In the genomic region with DNA sequence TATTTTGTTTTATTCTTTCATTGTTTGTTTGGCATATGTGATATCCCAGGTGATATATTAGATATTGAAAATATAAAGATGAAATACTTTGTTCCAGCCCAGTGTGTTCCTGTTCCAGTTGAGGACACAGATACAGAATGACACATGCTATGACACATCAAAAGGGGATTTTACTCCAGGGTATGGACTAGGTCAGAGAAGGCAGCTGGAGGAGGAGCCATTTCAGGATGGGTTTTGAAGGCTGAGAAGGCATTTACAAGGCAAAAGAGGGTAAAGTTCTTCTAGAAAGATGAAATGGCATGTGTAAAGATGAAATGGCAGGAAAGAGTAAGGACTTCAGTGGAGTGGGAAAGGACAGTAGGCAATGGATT, we compare ENCODE assay signal across 1 cellular context.
TF ChIP-seq lines count a peak whose summit lies in the region.

No MANE protein-coding gene starts in this region.

TF ChIP-seq in GM12878, 131 proteins besides CTCF, POLR2A, EP300 and RAD21 (continued from another document):
- TF ChIP-seq, protein P1, sequence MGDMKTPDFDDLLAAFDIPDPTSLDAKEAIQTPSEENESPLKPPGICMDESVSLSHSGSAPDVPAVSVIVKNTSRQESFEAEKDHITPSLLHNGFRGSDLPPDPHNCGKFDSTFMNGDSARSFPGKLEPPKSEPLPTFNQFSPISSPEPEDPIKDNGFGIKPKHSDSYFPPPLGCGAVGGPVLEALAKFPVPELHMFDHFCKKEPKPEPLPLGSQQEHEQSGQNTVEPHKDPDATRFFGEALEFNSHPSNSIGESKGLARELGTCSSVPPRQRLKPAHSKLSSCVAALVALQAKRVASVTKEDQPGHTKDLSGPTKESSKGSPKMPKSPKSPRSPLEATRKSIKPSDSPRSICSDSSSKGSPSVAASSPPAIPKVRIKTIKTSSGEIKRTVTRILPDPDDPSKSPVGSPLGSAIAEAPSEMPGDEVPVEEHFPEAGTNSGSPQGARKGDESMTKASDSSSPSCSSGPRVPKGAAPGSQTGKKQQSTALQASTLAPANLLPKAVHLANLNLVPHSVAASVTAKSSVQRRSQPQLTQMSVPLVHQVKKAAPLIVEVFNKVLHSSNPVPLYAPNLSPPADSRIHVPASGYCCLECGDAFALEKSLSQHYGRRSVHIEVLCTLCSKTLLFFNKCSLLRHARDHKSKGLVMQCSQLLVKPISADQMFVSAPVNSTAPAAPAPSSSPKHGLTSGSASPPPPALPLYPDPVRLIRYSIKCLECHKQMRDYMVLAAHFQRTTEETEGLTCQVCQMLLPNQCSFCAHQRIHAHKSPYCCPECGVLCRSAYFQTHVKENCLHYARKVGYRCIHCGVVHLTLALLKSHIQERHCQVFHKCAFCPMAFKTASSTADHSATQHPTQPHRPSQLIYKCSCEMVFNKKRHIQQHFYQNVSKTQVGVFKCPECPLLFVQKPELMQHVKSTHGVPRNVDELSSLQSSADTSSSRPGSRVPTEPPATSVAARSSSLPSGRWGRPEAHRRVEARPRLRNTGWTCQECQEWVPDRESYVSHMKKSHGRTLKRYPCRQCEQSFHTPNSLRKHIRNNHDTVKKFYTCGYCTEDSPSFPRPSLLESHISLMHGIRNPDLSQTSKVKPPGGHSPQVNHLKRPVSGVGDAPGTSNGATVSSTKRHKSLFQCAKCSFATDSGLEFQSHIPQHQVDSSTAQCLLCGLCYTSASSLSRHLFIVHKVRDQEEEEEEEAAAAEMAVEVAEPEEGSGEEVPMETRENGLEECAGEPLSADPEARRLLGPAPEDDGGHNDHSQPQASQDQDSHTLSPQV (IDR thresholded peaks at IDR 0.05), result no peak
- TF ChIP-seq YBX1 (IDR thresholded peaks at IDR 0.05) (no peak), PML (IDR thresholded peaks at IDR 0.05; ENCODE audit: low read length) (no peak), SRF (IDR thresholded peaks at IDR 0.05; ENCODE audit: low read depth in 2 of 2, low read length in 2 of 2) (no peak), KDM1A (IDR thresholded peaks at IDR 0.05; ENCODE audit: borderline replicate concordance) (no peak), POLR2AphosphoS2 (IDR thresholded peaks at IDR 0.05; ENCODE audit: low read depth, low read length) (no peak), POLR2AphosphoS5 (IDR thresholded peaks at IDR 0.05; ENCODE audit: low read length) (no peak), PAX8 (IDR thresholded peaks at IDR 0.05) (no peak), SMAD5 (IDR thresholded peaks at IDR 0.05; ENCODE audit: low read depth) (no peak), RCOR1 (conservative IDR thresholded peaks at IDR 0.05; ENCODE audit: low read depth, low read length) (no peak), CBX3 (IDR thresholded peaks at IDR 0.05; ENCODE audit: borderline replicate concordance, low read depth) (no peak), HCFC1 (IDR thresholded peaks at IDR 0.05; ENCODE audit: low read length) (no peak)
- TF ChIP-seq, protein P2, sequence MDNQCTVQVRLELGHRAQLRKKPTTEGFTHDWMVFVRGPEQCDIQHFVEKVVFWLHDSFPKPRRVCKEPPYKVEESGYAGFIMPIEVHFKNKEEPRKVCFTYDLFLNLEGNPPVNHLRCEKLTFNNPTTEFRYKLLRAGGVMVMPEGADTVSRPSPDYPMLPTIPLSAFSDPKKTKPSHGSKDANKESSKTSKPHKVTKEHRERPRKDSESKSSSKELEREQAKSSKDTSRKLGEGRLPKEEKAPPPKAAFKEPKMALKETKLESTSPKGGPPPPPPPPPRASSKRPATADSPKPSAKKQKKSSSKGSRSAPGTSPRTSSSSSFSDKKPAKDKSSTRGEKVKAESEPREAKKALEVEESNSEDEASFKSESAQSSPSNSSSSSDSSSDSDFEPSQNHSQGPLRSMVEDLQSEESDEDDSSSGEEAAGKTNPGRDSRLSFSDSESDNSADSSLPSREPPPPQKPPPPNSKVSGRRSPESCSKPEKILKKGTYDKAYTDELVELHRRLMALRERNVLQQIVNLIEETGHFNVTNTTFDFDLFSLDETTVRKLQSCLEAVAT (IDR thresholded peaks at IDR 0.05), result no peak
- TF ChIP-seq, protein P3, sequence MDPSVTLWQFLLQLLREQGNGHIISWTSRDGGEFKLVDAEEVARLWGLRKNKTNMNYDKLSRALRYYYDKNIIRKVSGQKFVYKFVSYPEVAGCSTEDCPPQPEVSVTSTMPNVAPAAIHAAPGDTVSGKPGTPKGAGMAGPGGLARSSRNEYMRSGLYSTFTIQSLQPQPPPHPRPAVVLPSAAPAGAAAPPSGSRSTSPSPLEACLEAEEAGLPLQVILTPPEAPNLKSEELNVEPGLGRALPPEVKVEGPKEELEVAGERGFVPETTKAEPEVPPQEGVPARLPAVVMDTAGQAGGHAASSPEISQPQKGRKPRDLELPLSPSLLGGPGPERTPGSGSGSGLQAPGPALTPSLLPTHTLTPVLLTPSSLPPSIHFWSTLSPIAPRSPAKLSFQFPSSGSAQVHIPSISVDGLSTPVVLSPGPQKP (IDR thresholded peaks at IDR 0.05; ENCODE audit: low read depth, low read length), result no peak
- TF ChIP-seq, protein P4, sequence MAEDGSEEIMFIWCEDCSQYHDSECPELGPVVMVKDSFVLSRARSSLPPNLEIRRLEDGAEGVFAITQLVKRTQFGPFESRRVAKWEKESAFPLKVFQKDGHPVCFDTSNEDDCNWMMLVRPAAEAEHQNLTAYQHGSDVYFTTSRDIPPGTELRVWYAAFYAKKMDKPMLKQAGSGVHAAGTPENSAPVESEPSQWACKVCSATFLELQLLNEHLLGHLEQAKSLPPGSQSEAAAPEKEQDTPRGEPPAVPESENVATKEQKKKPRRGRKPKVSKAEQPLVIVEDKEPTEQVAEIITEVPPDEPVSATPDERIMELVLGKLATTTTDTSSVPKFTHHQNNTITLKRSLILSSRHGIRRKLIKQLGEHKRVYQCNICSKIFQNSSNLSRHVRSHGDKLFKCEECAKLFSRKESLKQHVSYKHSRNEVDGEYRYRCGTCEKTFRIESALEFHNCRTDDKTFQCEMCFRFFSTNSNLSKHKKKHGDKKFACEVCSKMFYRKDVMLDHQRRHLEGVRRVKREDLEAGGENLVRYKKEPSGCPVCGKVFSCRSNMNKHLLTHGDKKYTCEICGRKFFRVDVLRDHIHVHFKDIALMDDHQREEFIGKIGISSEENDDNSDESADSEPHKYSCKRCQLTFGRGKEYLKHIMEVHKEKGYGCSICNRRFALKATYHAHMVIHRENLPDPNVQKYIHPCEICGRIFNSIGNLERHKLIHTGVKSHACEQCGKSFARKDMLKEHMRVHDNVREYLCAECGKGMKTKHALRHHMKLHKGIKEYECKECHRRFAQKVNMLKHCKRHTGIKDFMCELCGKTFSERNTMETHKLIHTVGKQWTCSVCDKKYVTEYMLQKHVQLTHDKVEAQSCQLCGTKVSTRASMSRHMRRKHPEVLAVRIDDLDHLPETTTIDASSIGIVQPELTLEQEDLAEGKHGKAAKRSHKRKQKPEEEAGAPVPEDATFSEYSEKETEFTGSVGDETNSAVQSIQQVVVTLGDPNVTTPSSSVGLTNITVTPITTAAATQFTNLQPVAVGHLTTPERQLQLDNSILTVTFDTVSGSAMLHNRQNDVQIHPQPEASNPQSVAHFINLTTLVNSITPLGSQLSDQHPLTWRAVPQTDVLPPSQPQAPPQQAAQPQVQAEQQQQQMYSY (CRISPR knock-in tag; IDR thresholded peaks at IDR 0.05), result no peak
